Comparison of ENCODE assay signal across 17 cellular contexts in the genomic region with DNA sequence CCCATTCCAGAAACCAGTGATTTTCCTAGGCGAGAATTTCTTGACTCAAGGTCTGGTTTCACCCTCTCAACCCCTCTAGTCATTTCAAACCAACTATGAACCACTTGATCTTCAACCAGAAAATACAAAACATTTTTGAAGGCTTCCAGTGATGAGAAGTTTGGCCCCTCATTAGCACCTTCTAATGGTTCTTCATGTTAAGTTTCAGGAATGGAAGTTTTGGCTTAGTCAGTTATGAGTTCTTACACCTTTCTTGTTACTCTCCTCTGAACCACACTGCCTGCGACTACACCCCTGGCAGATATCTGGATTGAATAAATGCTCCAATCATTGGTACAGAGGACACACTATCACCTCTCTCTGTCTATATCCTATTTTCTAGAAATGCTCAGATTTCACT.
DNase-seq lines count a peak whose midpoint lies in the region; ATAC-seq and TF ChIP-seq lines count a peak whose summit lies in the region.
"Had no signal": no experiment of that assay in that cellular context is flagged by ENCODE, and none has a peak within 500 bp of the region (broad histone marks: within the 10 kb centered on the region; RNA-seq: fewer than 3 reads in every experiment).

No MANE protein-coding gene starts in this region.

- peak; percentile 6 to 26 for ATAC-seq in activated T-cell treated with anti-CD3 and anti-CD28 coated beads, Interleukin-2, amount 50 U/mL, for 72 hours (replicated peaks in 1 of 2)
- ATAC-seq in T-helper 17 cell, result no peak
- no peak for ATAC-seq in stimulated activated memory B cell treated with anti-CD40 and anti-IgM and Interleukin-4, amounts not matched to agents 10 μg/mL and 1 μg/mL and 100 μg/mL, for 72 hours
- no peak for ATAC-seq in SK-N-SH treated with all-trans-retinoic acid at 6 μM for 48 hours
- ATAC-seq in GM18519 (IDR thresholded peaks at IDR 0.05; ENCODE audit: low FRiP score, unreplicated experiment), result no peak
- ATAC-seq: GM12878 had no signal

- H3K4me1 Mint-ChIP-seq in activated T-cell treated with anti-CD3 and anti-CD28 coated beads, Interleukin-2, amount 50 U/mL, for 72 hours (ENCODE audit: low read depth), result peaks cover 93% of the 10 kb centered on the region
- peaks cover 27% of the 10 kb centered on the region for H3K4me1 Mint-ChIP-seq in T-helper 17 cell
- peaks cover 85% of the 10 kb centered on the region for H3K4me1 Mint-ChIP-seq in activated naive CD8-positive, alpha-beta T cell treated with anti-CD3 and anti-CD28 coated beads for 36 hours
- H3K4me1 Mint-ChIP-seq in stimulated activated memory B cell treated with anti-CD40 and anti-IgM and Interleukin-4, amounts not matched to agents 10 μg/mL and 1 μg/mL and 100 μg/mL, for 72 hours, result peaks cover 46% of the 10 kb centered on the region

- no peaks in the 10 kb centered on the region for H3K9me3 Mint-ChIP-seq in activated T-cell treated with anti-CD3 and anti-CD28 coated beads, Interleukin-2, amount 50 U/mL, for 72 hours
- H3K9me3 Mint-ChIP-seq in activated naive CD8-positive, alpha-beta T cell treated with anti-CD3 and anti-CD28 coated beads for 36 hours, result peaks cover 5% of the 10 kb centered on the region
- no peaks in the 10 kb centered on the region for H3K9me3 Mint-ChIP-seq in stimulated activated memory B cell treated with anti-CD40 and anti-IgM and Interleukin-4, amounts not matched to agents 10 μg/mL and 1 μg/mL and 100 μg/mL, for 72 hours
- H3K9me3 Mint-ChIP-seq: CD8-positive, alpha-beta memory T cell had no signal

- H3K4me3 Mint-ChIP-seq in activated T-cell treated with anti-CD3 and anti-CD28 coated beads, Interleukin-2, amount 50 U/mL, for 72 hours, result peak overlapping the region; percentile 21 to 37
- H3K4me3 Mint-ChIP-seq in T-helper 17 cell, result no peak overlapping the region
- peak overlapping the region; percentile 4 for H3K4me3 Mint-ChIP-seq in activated naive CD8-positive, alpha-beta T cell treated with anti-CD3 and anti-CD28 coated beads for 36 hours
- H3K4me3 Mint-ChIP-seq in stimulated activated memory B cell treated with anti-CD40 and anti-IgM and Interleukin-4, amounts not matched to agents 10 μg/mL and 1 μg/mL and 100 μg/mL, for 72 hours, result no peak overlapping the region
- H3K4me3 Mint-ChIP-seq: CD8-positive, alpha-beta memory T cell had no signal

- H3K9me3 ChIP-seq in T-helper 17 cell (ENCODE audit: control insufficient read depth, low read length, poor library complexity, severe bottlenecking), result no peaks in the 10 kb centered on the region
- H3K9me3 ChIP-seq: HAP-1 had no signal

- peak overlapping the region; percentile 64 for H3K27ac Mint-ChIP-seq in activated T-cell treated with anti-CD3 and anti-CD28 coated beads, Interleukin-2, amount 50 U/mL, for 72 hours
- peak overlapping the region; percentile 74 for H3K27ac Mint-ChIP-seq in T-helper 17 cell
- peak overlapping the region; percentile 80 for H3K27ac Mint-ChIP-seq in activated naive CD8-positive, alpha-beta T cell treated with anti-CD3 and anti-CD28 coated beads for 36 hours
- peak overlapping the region; percentile 63 for H3K27ac Mint-ChIP-seq in stimulated activated memory B cell treated with anti-CD40 and anti-IgM and Interleukin-4, amounts not matched to agents 10 μg/mL and 1 μg/mL and 100 μg/mL, for 72 hours

- peaks cover 9 to 26% of the 10 kb centered on the region in 2 donors for H3K36me3 Mint-ChIP-seq in activated T-cell treated with anti-CD3 and anti-CD28 coated beads, Interleukin-2, amount 50 U/mL, for 72 hours (ENCODE audit: insufficient read depth in 2 of 2)
- H3K36me3 Mint-ChIP-seq in T-helper 17 cell (ENCODE audit: low read depth), result peaks cover 3% of the 10 kb centered on the region
- H3K36me3 Mint-ChIP-seq in activated naive CD8-positive, alpha-beta T cell treated with anti-CD3 and anti-CD28 coated beads for 36 hours, result peaks cover 85% of the 10 kb centered on the region
- peaks cover 58% of the 10 kb centered on the region for H3K36me3 Mint-ChIP-seq in stimulated activated memory B cell treated with anti-CD40 and anti-IgM and Interleukin-4, amounts not matched to agents 10 μg/mL and 1 μg/mL and 100 μg/mL, for 72 hours

- DNase-seq in activated T-cell treated with anti-CD3 and anti-CD28 coated beads, Interleukin-2, amount 50 U/mL, for 72 hours, result no peak
- no peak for DNase-seq in activated T-cell treated with anti-CD3 and anti-CD28 coated beads, Interleukin-2, amount 50 U/mL, for 1 hour
- DNase-seq in T-helper 17 cell (no peak), DMS79 treated with DMSO at 0.1 percent for 48 hours (lab: John Stamatoyannopoulos, UW) (no peak)
- no peak for DNase-seq in activated naive CD8-positive, alpha-beta T cell treated with anti-CD3 and anti-CD28 coated beads for 36 hours
- DNase-seq: CD8-positive, alpha-beta memory T cell; DND-41; NCI-H1048; NCI-H1436 treated with DMSO at 0.1 percent for 48 hours; NCI-H2029 treated with DMSO at 0.1 percent for 48 hours; NCI-H748 treated with DMSO at 0.1 percent for 48 hours; RPMI8226 had no signal

- no peaks in the 10 kb centered on the region for H3K27me3 Mint-ChIP-seq in activated T-cell treated with anti-CD3 and anti-CD28 coated beads, Interleukin-2, amount 50 U/mL, for 72 hours (ENCODE audit: low read depth)
- no peaks in the 10 kb centered on the region for H3K27me3 Mint-ChIP-seq in T-helper 17 cell
- no peaks in the 10 kb centered on the region for H3K27me3 Mint-ChIP-seq in activated naive CD8-positive, alpha-beta T cell treated with anti-CD3 and anti-CD28 coated beads for 36 hours
- no peaks in the 10 kb centered on the region for H3K27me3 Mint-ChIP-seq in stimulated activated memory B cell treated with anti-CD40 and anti-IgM and Interleukin-4, amounts not matched to agents 10 μg/mL and 1 μg/mL and 100 μg/mL, for 72 hours

TF ChIP-seq in SK-N-SH treated with all-trans-retinoic acid at 6 μM for 48 hours, 23 proteins besides CTCF, POLR2A, EP300 and RAD21:
- no peak for TF ChIP-seq ZFP30 (CRISPR knock-in tag; IDR thresholded peaks at IDR 0.05)

Comparison
In these comparisons a context has a peak if more than half of its experiments do, and no peak if none do; other contexts are left out.
1. ATAC-seq: peak in activated T-cell treated with anti-CD3 and anti-CD28 coated beads, Interleukin-2, amount 50 U/mL, for 72 hours (2 of 2); none in T-helper 17 cell (single experiment), stimulated activated memory B cell treated with anti-CD40 and anti-IgM and Interleukin-4, amounts not matched to agents 10 μg/mL and 1 μg/mL and 100 μg/mL, for 72 hours (single experiment), SK-N-SH treated with all-trans-retinoic acid at 6 μM for 48 hours (single experiment) and GM18519 (single experiment).
2. H3K4me3 Mint-ChIP-seq: peak in activated T-cell treated with anti-CD3 and anti-CD28 coated beads, Interleukin-2, amount 50 U/mL, for 72 hours (2 of 2) and activated naive CD8-positive, alpha-beta T cell treated with anti-CD3 and anti-CD28 coated beads for 36 hours (single experiment); none in T-helper 17 cell (single experiment) and stimulated activated memory B cell treated with anti-CD40 and anti-IgM and Interleukin-4, amounts not matched to agents 10 μg/mL and 1 μg/mL and 100 μg/mL, for 72 hours (single experiment).
3. Peak in every context shown above with its lines, with median percentiles within 50 percentile points of each other: H3K27ac Mint-ChIP-seq.